Comparison of ENCODE assay signal across 1 cellular context in genomic region chr2:65438137-65438899, GRCh38.
TF ChIP-seq lines count a peak whose summit lies in the region.

No MANE protein-coding gene starts in this region.

TF ChIP-seq in GM23338, 12 proteins besides CTCF, POLR2A, EP300 and RAD21 (continued from another document):
- TF ChIP-seq ETS1 (IDR thresholded peaks at IDR 0.05) (no peak), POLR2AphosphoS5 (IDR thresholded peaks at IDR 0.05; ENCODE audit: low read depth) (no peak), EZH2 (IDR thresholded peaks at IDR 0.05; ENCODE audit: low read depth, unreplicated experiment) (no peak), ZNF114 (CRISPR knock-in tag; IDR thresholded peaks at IDR 0.05) (no peak), JUNB (IDR thresholded peaks at IDR 0.05; ENCODE audit: unreplicated experiment) (no peak)
TF ChIP-seq in GM23338: peak in this region for 0.
